In the genomic region with DNA sequence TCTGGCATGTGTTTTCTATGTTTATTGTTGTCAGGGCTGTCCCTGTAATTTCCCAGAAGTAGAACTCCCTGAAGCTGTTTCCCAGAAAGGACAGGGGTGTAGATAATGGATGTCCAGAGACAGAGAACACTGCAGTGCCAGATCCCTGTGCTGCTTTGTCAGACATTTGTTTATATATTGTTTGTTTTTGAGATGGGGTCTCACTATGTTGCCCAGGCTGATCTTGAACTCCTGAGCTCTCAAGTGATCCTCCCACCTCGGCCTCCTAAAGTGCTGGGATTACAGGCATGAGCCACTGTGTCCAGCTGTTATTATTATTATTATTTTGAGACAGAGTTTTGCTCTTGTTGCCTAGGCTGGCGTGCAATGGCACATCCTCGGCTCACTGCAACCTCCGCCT, we compare ENCODE assay signal across 18 cellular contexts. TPM values are rescaled to one million over a fixed set of nuclear protein-coding genes. Genes with fewer than 3 reads are reported as not detected.
A peak's percentile ranks its signal among the peaks of the same experiment; 100 is the strongest.
DNase-seq lines count a peak whose midpoint lies in the region; ATAC-seq and TF ChIP-seq lines count a peak whose summit lies in the region.
"Had no signal": no experiment of that assay in that cellular context is flagged by ENCODE, and none has a peak within 500 bp of the region (broad histone marks: within the 10 kb centered on the region; RNA-seq: fewer than 3 reads in every experiment).

No MANE protein-coding gene starts in this region.

- H3K27me3 ChIP-seq in CD4-positive, alpha-beta memory T cell (ENCODE audit: insufficient read depth, low read length): no peaks in the 10 kb centered on the region

- H3K9me3 ChIP-seq in CD4-positive, alpha-beta memory T cell (ENCODE audit: control insufficient read depth in 1 of 2, low read length in 2 of 2): no peaks in the 10 kb centered on the region
- H3K9me3 ChIP-seq in T-helper 17 cell (ENCODE audit: control insufficient read depth, low read length, poor library complexity, severe bottlenecking): no peaks in the 10 kb centered on the region

- ATAC-seq in activated CD8-positive, alpha-beta T cell treated with anti-CD3 and anti-CD28 coated beads for 36 hours: no peak
- no peak for ATAC-seq in activated CD8-positive, alpha-beta T cell treated with anti-CD3 and anti-CD28 coated beads, Interleukin-2, amount 10 ng/mL, durations not matched to agents 7 days and 5 days
- no peak for ATAC-seq in T-helper 17 cell
- no peak for ATAC-seq in effector memory CD8-positive, alpha-beta T cell (replicated peaks)

- H3K27ac Mint-ChIP-seq in activated CD8-positive, alpha-beta T cell treated with anti-CD3 and anti-CD28 coated beads for 36 hours: peak overlapping the region; percentile 42
- no peak overlapping the region for H3K27ac Mint-ChIP-seq in activated CD8-positive, alpha-beta T cell treated with anti-CD3 and anti-CD28 coated beads, Interleukin-2, amount 10 ng/mL, durations not matched to agents 7 days and 5 days
- peak overlapping the region; percentile 71 to 98 (median 95) for H3K27ac Mint-ChIP-seq in CD4-positive, alpha-beta memory T cell
- H3K27ac Mint-ChIP-seq in T-helper 17 cell: peak overlapping the region; percentile 100
- H3K27ac Mint-ChIP-seq in effector memory CD8-positive, alpha-beta T cell: peak overlapping the region; percentile 97
- H3K27ac Mint-ChIP-seq: HFFc6 had no signal

- peaks cover 35% of the 10 kb centered on the region for H3K36me3 Mint-ChIP-seq in activated CD8-positive, alpha-beta T cell treated with anti-CD3 and anti-CD28 coated beads for 36 hours (ENCODE audit: low read depth)
- peaks cover 40% of the 10 kb centered on the region for H3K36me3 Mint-ChIP-seq in activated CD8-positive, alpha-beta T cell treated with anti-CD3 and anti-CD28 coated beads, Interleukin-2, amount 10 ng/mL, durations not matched to agents 7 days and 5 days (ENCODE audit: low read depth)
- peaks cover 22 to 44% of the 10 kb centered on the region in 2 donors for H3K36me3 Mint-ChIP-seq in CD4-positive, alpha-beta memory T cell
- H3K36me3 Mint-ChIP-seq in T-helper 17 cell (ENCODE audit: low read depth): peaks cover 7% of the 10 kb centered on the region
- H3K36me3 Mint-ChIP-seq in effector memory CD8-positive, alpha-beta T cell (ENCODE audit: insufficient read depth): peaks cover 43% of the 10 kb centered on the region

- no peaks in the 10 kb centered on the region for H3K36me3 ChIP-seq in CD4-positive, alpha-beta memory T cell (ENCODE audit: insufficient read depth, low read length)

- no peak for TF ChIP-seq CTCF in activated CD8-positive, alpha-beta T cell treated with anti-CD3 and anti-CD28 coated beads for 36 hours (IDR thresholded peaks at IDR 0.05)

- no peak overlapping the region for H3K4me3 Mint-ChIP-seq in activated CD8-positive, alpha-beta T cell treated with anti-CD3 and anti-CD28 coated beads for 36 hours
- H3K4me3 Mint-ChIP-seq in activated CD8-positive, alpha-beta T cell treated with anti-CD3 and anti-CD28 coated beads, Interleukin-2, amount 10 ng/mL, durations not matched to agents 7 days and 5 days: no peak overlapping the region
- H3K4me3 Mint-ChIP-seq in CD4-positive, alpha-beta memory T cell: peak overlapping the region in 3 of 8 donors; percentile 6 to 52 (median 45)
- H3K4me3 Mint-ChIP-seq in T-helper 17 cell: no peak overlapping the region
- no peak overlapping the region for H3K4me3 Mint-ChIP-seq in effector memory CD8-positive, alpha-beta T cell
- H3K4me3 Mint-ChIP-seq: HFFc6 had no signal

- H3K4me3 ChIP-seq in CD4-positive, alpha-beta memory T cell (ENCODE audit: low read length in 2 of 2): no peak overlapping the region

- CTCF ChIA-PET in activated CD8-positive, alpha-beta T cell treated with anti-CD3 and anti-CD28 coated beads for 36 hours (lab: Charles Lee): interaction anchor here (0.8 to 2.2 kb wide), 5 partner anchors 17 to 117 kb away, joined by 4 to 6 read pairs (median 4); no protein-coding TSS in a partner anchor
- CTCF ChIA-PET in activated CD8-positive, alpha-beta T cell treated with anti-CD3 and anti-CD28 coated beads, Interleukin-2, amount 10 ng/mL, durations not matched to agents 7 days and 5 days (lab: Charles Lee): interaction anchor here (1.5 kb wide), 1 partner anchor 95 kb away, joined by 5 read pairs; no protein-coding TSS in a partner anchor
- CTCF ChIA-PET in CD4-positive, alpha-beta memory T cell (lab: Charles Lee; ENCODE audit: partially characterized antibody): interaction anchor here (1.4 to 10.3 kb wide), 7 partner anchors 10 to 117 kb away, joined by 3 to 96 read pairs (median 11); partner anchors contain the start of genes GALM and HNRNPLL

- no peaks in the 10 kb centered on the region for H3K9me3 Mint-ChIP-seq in activated CD8-positive, alpha-beta T cell treated with anti-CD3 and anti-CD28 coated beads for 36 hours
- H3K9me3 Mint-ChIP-seq in activated CD8-positive, alpha-beta T cell treated with anti-CD3 and anti-CD28 coated beads, Interleukin-2, amount 10 ng/mL, durations not matched to agents 7 days and 5 days (ENCODE audit: insufficient read depth): no peaks in the 10 kb centered on the region
- H3K9me3 Mint-ChIP-seq in CD4-positive, alpha-beta memory T cell: peaks cover 0 to 7% (median 0%) of the 10 kb centered on the region in 8 donors
- no peaks in the 10 kb centered on the region for H3K9me3 Mint-ChIP-seq in effector memory CD8-positive, alpha-beta T cell
- H3K9me3 Mint-ChIP-seq: HFFc6 had no signal

- H3K27ac ChIP-seq in CD4-positive, alpha-beta memory T cell (ENCODE audit: low read depth, low read length): peak overlapping the region; percentile 72

- no peak for DNase-seq in activated CD8-positive, alpha-beta T cell treated with anti-CD3 and anti-CD28 coated beads for 36 hours
- no peak for DNase-seq in activated CD8-positive, alpha-beta T cell treated with anti-CD3 and anti-CD28 coated beads, Interleukin-2, amount 10 ng/mL, durations not matched to agents 7 days and 5 days
- no peak for DNase-seq in CD4-positive, alpha-beta memory T cell
- DNase-seq in T-helper 17 cell (no peak), AG08396 (ENCODE audit: low spot score) (no peak), kidney tubule cell (ENCODE audit: low spot score) (no peak), iPS-NIHi11 (ENCODE audit: low spot score) (no peak)
- DNase-seq in effector memory CD8-positive, alpha-beta T cell: no peak
- DNase-seq: DND-41; HFFc6; MM.1S; NCI-H1092 treated with DMSO at 0.1 percent for 48 hours; NCI-H146; NCI-H2029 treated with DMSO at 0.1 percent for 48 hours; NCI-H2171 treated with DMSO at 0.1 percent for 48 hours; NCI-H446; NK-92 treated with Interleukin-12 subunit alpha and Interleukin-12 subunit beta, amount 100 ng/mL, for 24 hours; Right ventricle myocardium superior had no signal

- H3K4me1 Mint-ChIP-seq in activated CD8-positive, alpha-beta T cell treated with anti-CD3 and anti-CD28 coated beads for 36 hours (ENCODE audit: low read depth): peaks cover 51% of the 10 kb centered on the region
- peaks cover 41% of the 10 kb centered on the region for H3K4me1 Mint-ChIP-seq in activated CD8-positive, alpha-beta T cell treated with anti-CD3 and anti-CD28 coated beads, Interleukin-2, amount 10 ng/mL, durations not matched to agents 7 days and 5 days (ENCODE audit: low read depth)
- peaks cover 49 to 87% (median 69%) of the 10 kb centered on the region in 4 donors for H3K4me1 Mint-ChIP-seq in CD4-positive, alpha-beta memory T cell
- peaks cover 47% of the 10 kb centered on the region for H3K4me1 Mint-ChIP-seq in T-helper 17 cell
- peaks cover 37 to 57% of the 10 kb centered on the region in 2 donors for H3K4me1 Mint-ChIP-seq in effector memory CD8-positive, alpha-beta T cell (ENCODE audit: low read depth in 2 of 2)

- H3K27me3 Mint-ChIP-seq in activated CD8-positive, alpha-beta T cell treated with anti-CD3 and anti-CD28 coated beads for 36 hours: no peaks in the 10 kb centered on the region
- H3K27me3 Mint-ChIP-seq in activated CD8-positive, alpha-beta T cell treated with anti-CD3 and anti-CD28 coated beads, Interleukin-2, amount 10 ng/mL, durations not matched to agents 7 days and 5 days (ENCODE audit: low read depth): no peaks in the 10 kb centered on the region
- H3K27me3 Mint-ChIP-seq in CD4-positive, alpha-beta memory T cell: no peaks in the 10 kb centered on the region
- no peaks in the 10 kb centered on the region for H3K27me3 Mint-ChIP-seq in T-helper 17 cell
- no peaks in the 10 kb centered on the region for H3K27me3 Mint-ChIP-seq in effector memory CD8-positive, alpha-beta T cell

- H3K4me1 ChIP-seq in CD4-positive, alpha-beta memory T cell (ENCODE audit: insufficient read depth, low read length): peaks cover 96% of the 10 kb centered on the region

- intact Hi-C loops in activated CD8-positive, alpha-beta T cell treated with anti-CD3 and anti-CD28 coated beads for 36 hours (cut with micrococcal nuclease): no loop called here
- intact Hi-C loops in CD4-positive, alpha-beta memory T cell (cut with micrococcal nuclease): no loop called here

- POLR2A ChIA-PET in activated CD8-positive, alpha-beta T cell treated with anti-CD3 and anti-CD28 coated beads for 36 hours (lab: Charles Lee): interaction anchor here (0.6 to 1.2 kb wide), 6 partner anchors 10 to 236 kb away, joined by 3 to 7 read pairs (median 3); no protein-coding TSS in a partner anchor
- POLR2A ChIA-PET in activated CD8-positive, alpha-beta T cell treated with anti-CD3 and anti-CD28 coated beads, Interleukin-2, amount 10 ng/mL, durations not matched to agents 7 days and 5 days (lab: Charles Lee): interaction anchor here (2.9 kb wide), 1 partner anchor 52 kb away, joined by 10 read pairs; the partner anchor contains the start of gene SRSF7
- POLR2A ChIA-PET in CD4-positive, alpha-beta memory T cell (lab: Charles Lee; ENCODE audit: partially characterized antibody): interaction anchor here (0.7 to 8.1 kb wide), 16 partner anchors 9 to 103 kb away, joined by 3 to 71 read pairs (median 3); partner anchors contain the start of genes GALM, HNRNPLL and SRSF7

RNA-seq across cellular contexts. Expression of gene GALM, which starts 32.7 kb away (rescaled TPM):
- total RNA-seq in activated CD8-positive, alpha-beta T cell treated with anti-CD3 and anti-CD28 coated beads for 36 hours: 10 to 100 TPM; 38.3 to 40.6 TPM
- 10 to 100 TPM; 27.6 TPM for total RNA-seq in activated CD8-positive, alpha-beta T cell treated with anti-CD3 and anti-CD28 coated beads, Interleukin-2, amount 10 ng/mL, durations not matched to agents 7 days and 5 days
- 10 to 100 TPM; 35.5 to 35.8 TPM for total RNA-seq in CD4-positive, alpha-beta memory T cell
- polyA plus RNA-seq in CD4-positive, alpha-beta memory T cell: 10 to 100 TPM; 51.2 to 60.4 TPM
- total RNA-seq in T-helper 17 cell: 10 to 100 TPM; 18.5 to 28.3 TPM

RNA-seq across cellular contexts. Expression of gene SRSF7, which starts 52.6 kb away (rescaled TPM):
- 100 to 1,000 TPM; 320 to 333 TPM for total RNA-seq in activated CD8-positive, alpha-beta T cell treated with anti-CD3 and anti-CD28 coated beads for 36 hours
- total RNA-seq in activated CD8-positive, alpha-beta T cell treated with anti-CD3 and anti-CD28 coated beads, Interleukin-2, amount 10 ng/mL, durations not matched to agents 7 days and 5 days: 100 to 1,000 TPM; 348 to 356 TPM
- 100 to 1,000 TPM; 314 to 333 TPM for total RNA-seq in CD4-positive, alpha-beta memory T cell
- 100 to 1,000 TPM; 177 to 202 TPM for polyA plus RNA-seq in CD4-positive, alpha-beta memory T cell
- 100 to 1,000 TPM; 558 to 772 TPM for total RNA-seq in T-helper 17 cell
